Comparison of ENCODE assay signal across 8 cellular contexts in the genomic region with DNA sequence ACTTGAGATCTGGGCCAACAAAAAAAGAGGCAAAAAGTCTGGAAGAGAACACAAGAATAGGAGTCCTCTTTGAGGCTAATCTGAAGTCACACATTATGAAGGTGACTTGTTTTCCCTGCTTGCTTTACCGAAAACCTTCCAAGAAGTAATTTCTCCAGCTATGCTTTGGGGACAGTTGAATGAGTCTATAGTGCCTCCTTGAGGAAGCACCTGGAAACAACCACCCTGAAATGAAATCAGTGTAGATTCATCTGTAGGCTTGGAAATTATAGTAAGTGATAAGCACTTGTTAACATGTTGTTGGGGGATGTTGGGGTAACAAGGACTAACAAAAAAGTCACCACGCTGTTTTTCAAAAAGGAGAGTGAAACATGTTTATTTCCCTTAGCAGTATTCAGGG. TPM values are rescaled to one million over a fixed set of nuclear protein-coding genes. Genes with fewer than 3 reads are reported as not detected.
DNase-seq lines count a peak whose midpoint lies in the region; ATAC-seq and TF ChIP-seq lines count a peak whose summit lies in the region.

No MANE protein-coding gene starts in this region.

- H3K9ac ChIP-seq in DND-41 (ENCODE audit: low read depth, low read length), result no peak overlapping the region

- H3K27me3 ChIP-seq in DND-41 (ENCODE audit: insufficient read depth, low read length, poor library complexity), result peaks cover 22% of the 10 kb centered on the region
- H3K27me3 ChIP-seq in lower lobe of right lung (ENCODE audit: low read depth), result no peaks in the 10 kb centered on the region

- TF ChIP-seq CTCF in DND-41 (IDR thresholded peaks at IDR 0.05; ENCODE audit: borderline replicate concordance, extremely low read depth, low read length, poor library complexity, severe bottlenecking) (peak; percentile 59), lower lobe of right lung (IDR thresholded peaks at IDR 0.05) (peak; percentile 43)

- peak; percentile 8 for DNase-seq in DND-41
- peak; percentile 36 for DNase-seq in Jurkat, Clone E6-1 (ENCODE audit: low read depth, low spot score)
- no peak for DNase-seq in lower lobe of right lung
- DNase-seq in activated naive CD8-positive, alpha-beta T cell treated with anti-CD3 and anti-CD28 coated beads for 36 hours, result no peak
- no peak for DNase-seq in cerebellar cortex (ENCODE audit: low spot score)
- DNase-seq in NCI-H2227 treated with DMSO at 0.1 percent for 48 hours (lab: John Stamatoyannopoulos, UW), result no peak
- no peak for DNase-seq in GOT3 (lab: John Stamatoyannopoulos, UW)

- H3K9me3 ChIP-seq in DND-41 (ENCODE audit: insufficient read depth, low read length, severe bottlenecking), result no peaks in the 10 kb centered on the region
- H3K9me3 ChIP-seq in lower lobe of right lung, result no peaks in the 10 kb centered on the region

- no peaks in the 10 kb centered on the region for H4K20me1 ChIP-seq in DND-41 (ENCODE audit: insufficient read depth, low read length)

- H3K9me3 Mint-ChIP-seq in activated T-helper 17 cell treated with anti-CD3 and anti-CD28 coated beads, Interleukin-2, amount 50 U/mL, for 72 hours, result no peaks in the 10 kb centered on the region
- no peaks in the 10 kb centered on the region for H3K9me3 Mint-ChIP-seq in activated naive CD8-positive, alpha-beta T cell treated with anti-CD3 and anti-CD28 coated beads for 36 hours

- intact Hi-C loops in lower lobe of right lung (cut with DNase I), result loop anchor here (10.0 kb wide), 1 partner anchor 128 kb away; no protein-coding TSS in a partner anchor

- H3K4me1 Mint-ChIP-seq in activated T-helper 17 cell treated with anti-CD3 and anti-CD28 coated beads, Interleukin-2, amount 50 U/mL, for 72 hours, result peaks cover 5% of the 10 kb centered on the region
- H3K4me1 Mint-ChIP-seq in activated naive CD8-positive, alpha-beta T cell treated with anti-CD3 and anti-CD28 coated beads for 36 hours, result peaks cover 3% of the 10 kb centered on the region

- H3K4me1 ChIP-seq in DND-41 (ENCODE audit: insufficient read depth, low read length), result no peaks in the 10 kb centered on the region
- H3K4me1 ChIP-seq in lower lobe of right lung, result peaks cover 4% of the 10 kb centered on the region

- no peak overlapping the region for H3K4me2 ChIP-seq in DND-41 (ENCODE audit: insufficient read depth, low read length)

- peaks cover 8% of the 10 kb centered on the region for H3K27me3 Mint-ChIP-seq in activated T-helper 17 cell treated with anti-CD3 and anti-CD28 coated beads, Interleukin-2, amount 50 U/mL, for 72 hours
- H3K27me3 Mint-ChIP-seq in activated naive CD8-positive, alpha-beta T cell treated with anti-CD3 and anti-CD28 coated beads for 36 hours, result peaks cover 6% of the 10 kb centered on the region

- no peak overlapping the region for H3K4me3 Mint-ChIP-seq in activated T-helper 17 cell treated with anti-CD3 and anti-CD28 coated beads, Interleukin-2, amount 50 U/mL, for 72 hours
- no peak overlapping the region for H3K4me3 Mint-ChIP-seq in activated naive CD8-positive, alpha-beta T cell treated with anti-CD3 and anti-CD28 coated beads for 36 hours

- no peak for ATAC-seq in DND-41 (ENCODE audit: insufficient read depth, low read depth)
- ATAC-seq in activated T-helper 17 cell treated with anti-CD3 and anti-CD28 coated beads, Interleukin-2, amount 50 U/mL, for 72 hours (replicated peaks), result peak; percentile 58
- ATAC-seq in lower lobe of right lung, result peak in 1 of 2 donors; percentile 29

- H3K27ac Mint-ChIP-seq in activated T-helper 17 cell treated with anti-CD3 and anti-CD28 coated beads, Interleukin-2, amount 50 U/mL, for 72 hours, result no peak overlapping the region
- H3K27ac Mint-ChIP-seq in activated naive CD8-positive, alpha-beta T cell treated with anti-CD3 and anti-CD28 coated beads for 36 hours, result no peak overlapping the region

- H3K36me3 ChIP-seq in DND-41 (ENCODE audit: insufficient read depth, low read length), result no peaks in the 10 kb centered on the region
- no peaks in the 10 kb centered on the region for H3K36me3 ChIP-seq in lower lobe of right lung

- H3K79me2 ChIP-seq in DND-41 (ENCODE audit: insufficient read depth, low read length), result no peaks in the 10 kb centered on the region

- no peaks in the 10 kb centered on the region for H3K36me3 Mint-ChIP-seq in activated T-helper 17 cell treated with anti-CD3 and anti-CD28 coated beads, Interleukin-2, amount 50 U/mL, for 72 hours (ENCODE audit: low read depth)
- H3K36me3 Mint-ChIP-seq in activated naive CD8-positive, alpha-beta T cell treated with anti-CD3 and anti-CD28 coated beads for 36 hours, result no peaks in the 10 kb centered on the region

- H3K27ac ChIP-seq in DND-41 (ENCODE audit: low read length), result no peak overlapping the region
- no peak overlapping the region for H3K27ac ChIP-seq in lower lobe of right lung

- no peak overlapping the region for H2AFZ ChIP-seq in DND-41 (ENCODE audit: low read depth, low read length)

- H3K4me3 ChIP-seq in DND-41 (ENCODE audit: low read depth in 1 of 2, low read length in 2 of 2) (no peak overlapping the region), lower lobe of right lung (no peak overlapping the region)
- H3K4me3 ChIP-seq in Jurkat, Clone E6-1 (ENCODE audit: low read length), result no peak overlapping the region

RNA-seq across cellular contexts. Expression of gene RPTN, which starts 23.4 kb away (rescaled TPM):
- polyA plus RNA-seq in Jurkat, Clone E6-1 (2012; ENCODE audit: insufficient read depth, insufficient read length), result not detected
- not detected for total RNA-seq in activated T-helper 17 cell treated with anti-CD3 and anti-CD28 coated beads, Interleukin-2, amount 50 U/mL, for 72 hours
- not detected for total RNA-seq in lower lobe of right lung
- not detected for total RNA-seq in activated naive CD8-positive, alpha-beta T cell treated with anti-CD3 and anti-CD28 coated beads for 36 hours

RNA-seq across cellular contexts. Expression of gene HRNR, which starts 41.6 kb away (rescaled TPM):
- not detected for polyA plus RNA-seq in Jurkat, Clone E6-1 (2012; ENCODE audit: insufficient read depth, insufficient read length)
- total RNA-seq in activated T-helper 17 cell treated with anti-CD3 and anti-CD28 coated beads, Interleukin-2, amount 50 U/mL, for 72 hours, result not detected
- total RNA-seq in lower lobe of right lung, result not detected
- total RNA-seq in activated naive CD8-positive, alpha-beta T cell treated with anti-CD3 and anti-CD28 coated beads for 36 hours, result not detected

Comparison
In these comparisons a context has a peak if more than half of its experiments do, and no peak if none do; other contexts are left out.
1. DNase-seq: peak in DND-41 (single experiment) and Jurkat, Clone E6-1 (single experiment); none in lower lobe of right lung (single experiment), activated naive CD8-positive, alpha-beta T cell treated with anti-CD3 and anti-CD28 coated beads for 36 hours (single experiment), cerebellar cortex (single experiment), NCI-H2227 treated with DMSO at 0.1 percent for 48 hours (single experiment) and GOT3 (single experiment).